In the genomic region with DNA sequence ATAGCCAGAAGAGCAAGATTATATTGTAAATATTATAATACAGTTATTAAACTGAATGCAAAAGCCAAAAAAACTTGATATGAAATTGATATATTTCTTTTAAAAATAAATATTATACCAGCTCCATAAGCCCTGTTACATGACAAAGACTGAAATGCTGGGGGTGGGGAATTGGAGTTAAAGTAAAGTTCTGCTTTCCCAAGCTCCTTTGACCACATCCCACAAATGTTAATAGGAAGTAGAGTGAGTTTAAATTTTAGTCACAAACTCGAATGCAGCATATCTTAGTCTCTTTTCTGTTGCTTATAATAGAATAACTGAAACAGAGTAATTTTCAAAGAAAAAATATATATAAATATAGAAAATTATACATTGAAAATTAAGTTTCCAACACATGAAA, we compare ENCODE assay signal across 14 cellular contexts.
"Had no signal": no experiment of that assay in that cellular context is flagged by ENCODE, and none has a peak within 500 bp of the region (broad histone marks: within the 10 kb centered on the region; RNA-seq: fewer than 3 reads in every experiment).

No MANE protein-coding gene starts in this region.

- H3K9me3 ChIP-seq: ovary, psoas muscle had no signal

- H3K27ac ChIP-seq: epithelial cell of prostate, foreskin keratinocyte, hepatocyte, ovary, psoas muscle had no signal

- H3K27me3 ChIP-seq: hepatocyte, ovary had no signal

- DNase-seq: activated CD4-positive, alpha-beta T cell treated with anti-CD3 and anti-CD28 coated beads for 36 hours; activated CD4-positive, alpha-beta T cell treated with anti-CD3 and anti-CD28 coated beads, Interleukin-2, amount 50 U/mL, for 48 hours; activated naive CD8-positive, alpha-beta T cell treated with anti-CD3 and anti-CD28 coated beads for 36 hours; amniotic stem cell; endodermal cell; foreskin keratinocyte; naive thymus-derived CD8-positive, alpha-beta T cell; ovary; psoas muscle; right cardiac atrium; stimulated activated CD4-positive, alpha-beta T cell treated with anti-CD3 and anti-CD28 coated beads, Interleukin-2, amount 100 ng/mL, for 24 hours; trophoblast cell had no signal

- ATAC-seq: activated CD4-positive, alpha-beta T cell treated with anti-CD3 and anti-CD28 coated beads for 36 hours; foreskin keratinocyte; naive thymus-derived CD8-positive, alpha-beta T cell; psoas muscle; right cardiac atrium had no signal

- H3K36me3 ChIP-seq: ovary had no signal

- H3K4me1 ChIP-seq: foreskin keratinocyte, psoas muscle had no signal

- H3K4me3 ChIP-seq: hepatocyte, ovary, psoas muscle had no signal
